Comparison of ENCODE assay signal across 8 cellular contexts in the genomic region with DNA sequence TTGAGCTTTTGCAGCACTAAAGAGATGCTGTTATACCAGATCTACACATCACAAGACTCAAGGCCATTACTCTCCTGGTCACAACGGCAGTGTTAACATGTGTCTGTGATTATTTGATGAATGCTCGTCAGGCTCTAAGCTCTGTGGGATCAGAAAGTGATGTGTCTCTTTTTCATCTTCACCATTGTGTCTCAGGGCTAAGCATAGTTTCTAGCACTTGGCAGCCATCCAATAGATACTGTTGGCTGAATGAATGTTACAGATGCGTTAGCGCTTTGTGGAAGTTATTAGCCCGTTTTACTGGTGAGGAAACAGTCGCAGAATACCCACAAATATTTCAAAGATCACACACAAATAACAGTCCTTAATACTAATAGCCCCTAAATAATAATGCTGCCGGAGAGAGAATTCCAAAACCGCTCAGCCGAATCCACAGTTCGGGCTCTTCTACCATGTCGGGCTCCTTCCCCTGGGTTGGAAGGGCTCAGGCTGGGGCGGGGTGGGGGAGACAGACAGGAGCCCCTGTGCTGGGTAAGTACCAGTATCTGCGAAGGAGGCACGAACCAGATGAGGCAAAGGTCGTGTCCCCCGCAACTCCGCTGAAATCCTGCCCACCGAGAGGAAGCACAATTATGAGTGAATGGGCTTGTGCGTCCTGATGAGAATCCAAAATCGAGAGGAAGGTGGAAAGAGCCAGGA. TPM values are rescaled to one million over a fixed set of nuclear protein-coding genes. Genes with fewer than 3 reads are reported as not detected.
A peak's percentile ranks its signal among the peaks of the same experiment; 100 is the strongest.
DNase-seq lines count a peak whose midpoint lies in the region; ATAC-seq and TF ChIP-seq lines count a peak whose summit lies in the region.

No MANE protein-coding gene starts in this region.

- H3K27ac ChIP-seq in iPS-18a (ENCODE audit: low read length) = no peak overlapping the region
- H3K27ac ChIP-seq in testis = no peak overlapping the region

- peak overlapping the region; percentile 83 for H3K4me3 Mint-ChIP-seq in activated CD4-positive, alpha-beta T cell treated with anti-CD3 and anti-CD28 coated beads, Interleukin-2, amount 10 ng/mL, durations not matched to agents 24 days and 14 days
- peak overlapping the region; percentile 80 for H3K4me3 Mint-ChIP-seq in activated CD8-positive, alpha-beta T cell treated with anti-CD3 and anti-CD28 coated beads, Interleukin-2, amount 10 ng/mL, durations not matched to agents 7 days and 5 days

- no peaks in the 10 kb centered on the region for H3K4me1 ChIP-seq in iPS-18a (ENCODE audit: control insufficient read depth, low read depth, low read length)
- peaks cover 8% of the 10 kb centered on the region for H3K4me1 ChIP-seq in testis

- H3K27ac Mint-ChIP-seq in activated CD4-positive, alpha-beta T cell treated with anti-CD3 and anti-CD28 coated beads, Interleukin-2, amount 10 ng/mL, durations not matched to agents 24 days and 14 days = no peak overlapping the region
- H3K27ac Mint-ChIP-seq in activated CD8-positive, alpha-beta T cell treated with anti-CD3 and anti-CD28 coated beads, Interleukin-2, amount 10 ng/mL, durations not matched to agents 7 days and 5 days = no peak overlapping the region

- DNase-seq in activated CD4-positive, alpha-beta T cell treated with anti-CD3 and anti-CD28 coated beads, Interleukin-2, amount 10 ng/mL, durations not matched to agents 24 days and 14 days = no peak
- no peak for DNase-seq in activated CD4-positive, alpha-beta T cell treated with anti-CD3 and anti-CD28 coated beads for 4 hours
- no peak for DNase-seq in activated CD8-positive, alpha-beta T cell treated with anti-CD3 and anti-CD28 coated beads, Interleukin-2, amount 10 ng/mL, durations not matched to agents 7 days and 5 days
- no peak for DNase-seq in testis
- DNase-seq in hippocampal formation (lab: John Stamatoyannopoulos, UW) = no peak

- H3K9me3 Mint-ChIP-seq in activated CD4-positive, alpha-beta T cell treated with anti-CD3 and anti-CD28 coated beads, Interleukin-2, amount 10 ng/mL, durations not matched to agents 24 days and 14 days = no peaks in the 10 kb centered on the region
- no peaks in the 10 kb centered on the region for H3K9me3 Mint-ChIP-seq in activated CD8-positive, alpha-beta T cell treated with anti-CD3 and anti-CD28 coated beads, Interleukin-2, amount 10 ng/mL, durations not matched to agents 7 days and 5 days (ENCODE audit: insufficient read depth)

- intact Hi-C loops in activated CD4-positive, alpha-beta T cell treated with anti-CD3 and anti-CD28 coated beads, Interleukin-2, amount 10 ng/mL, durations not matched to agents 24 days and 14 days (cut with micrococcal nuclease) = no loop called here
- intact Hi-C loops in testis (cut with DNase I; ENCODE audit: low total_unique reads) = no loop called here

- H3K36me3 ChIP-seq in iPS-18a (ENCODE audit: control insufficient read depth, low read depth, low read length) = no peaks in the 10 kb centered on the region
- H3K36me3 ChIP-seq in testis (ENCODE audit: low read depth, missing control alignments) = no peaks in the 10 kb centered on the region

- H3K9ac ChIP-seq in iPS-18a (ENCODE audit: low read length) = no peak overlapping the region

- H3K27me3 Mint-ChIP-seq in activated CD4-positive, alpha-beta T cell treated with anti-CD3 and anti-CD28 coated beads, Interleukin-2, amount 10 ng/mL, durations not matched to agents 24 days and 14 days = peaks cover 75% of the 10 kb centered on the region
- H3K27me3 Mint-ChIP-seq in activated CD8-positive, alpha-beta T cell treated with anti-CD3 and anti-CD28 coated beads, Interleukin-2, amount 10 ng/mL, durations not matched to agents 7 days and 5 days (ENCODE audit: low read depth) = peaks cover 71% of the 10 kb centered on the region

- TF ChIP-seq POLR2A in testis (IDR thresholded peaks at IDR 0.05) = no peak

- peaks cover 11% of the 10 kb centered on the region for H3K4me1 Mint-ChIP-seq in activated CD4-positive, alpha-beta T cell treated with anti-CD3 and anti-CD28 coated beads, Interleukin-2, amount 10 ng/mL, durations not matched to agents 24 days and 14 days
- peaks cover 21% of the 10 kb centered on the region for H3K4me1 Mint-ChIP-seq in activated CD8-positive, alpha-beta T cell treated with anti-CD3 and anti-CD28 coated beads, Interleukin-2, amount 10 ng/mL, durations not matched to agents 7 days and 5 days (ENCODE audit: low read depth)

- ATAC-seq in activated CD8-positive, alpha-beta T cell treated with anti-CD3 and anti-CD28 coated beads, Interleukin-2, amount 10 ng/mL, durations not matched to agents 7 days and 5 days = no peak
- no peak for ATAC-seq in HG02610 (IDR thresholded peaks at IDR 0.05; ENCODE audit: unreplicated experiment)
- ATAC-seq in HG03354 (IDR thresholded peaks at IDR 0.05; ENCODE audit: poor library complexity, severe bottlenecking, unreplicated experiment) = no peak

- H3K9me3 ChIP-seq in iPS-18a (ENCODE audit: control insufficient read depth, low read depth, low read length) = no peaks in the 10 kb centered on the region
- H3K9me3 ChIP-seq in testis = no peaks in the 10 kb centered on the region

- no peak for TF ChIP-seq CTCF in testis (IDR thresholded peaks at IDR 0.05)

- CTCF ChIA-PET in activated CD8-positive, alpha-beta T cell treated with anti-CD3 and anti-CD28 coated beads, Interleukin-2, amount 10 ng/mL, durations not matched to agents 7 days and 5 days (lab: Charles Lee) = interaction anchor here (2.2 kb wide), 1 partner anchor 190 kb away, joined by 5 read pairs; no protein-coding TSS in a partner anchor

- POLR2A ChIA-PET in activated CD8-positive, alpha-beta T cell treated with anti-CD3 and anti-CD28 coated beads, Interleukin-2, amount 10 ng/mL, durations not matched to agents 7 days and 5 days (lab: Charles Lee) = no interaction called here

- H3K4me3 ChIP-seq in iPS-18a (ENCODE audit: low read length) (peak overlapping the region; percentile 82), testis (peak overlapping the region; percentile 37 to 38)

- H3K36me3 Mint-ChIP-seq in activated CD4-positive, alpha-beta T cell treated with anti-CD3 and anti-CD28 coated beads, Interleukin-2, amount 10 ng/mL, durations not matched to agents 24 days and 14 days (ENCODE audit: low read depth) = no peaks in the 10 kb centered on the region
- H3K36me3 Mint-ChIP-seq in activated CD8-positive, alpha-beta T cell treated with anti-CD3 and anti-CD28 coated beads, Interleukin-2, amount 10 ng/mL, durations not matched to agents 7 days and 5 days (ENCODE audit: low read depth) = peaks cover 3% of the 10 kb centered on the region

- H3K27me3 ChIP-seq in iPS-18a (ENCODE audit: control insufficient read depth, insufficient read depth, low read length) = peaks cover 72% of the 10 kb centered on the region
- no peaks in the 10 kb centered on the region for H3K27me3 ChIP-seq in testis

- 7% methylated on average over 20 of the region's 20 CpGs for WGBS in testis, 2 donors

RNA-seq across cellular contexts. Expression of a gene that starts 1.1 kb away (rescaled TPM):
- 0.47 and 1.9 TPM in 2 replicates for total RNA-seq in activated CD4-positive, alpha-beta T cell treated with anti-CD3 and anti-CD28 coated beads, Interleukin-2, amount 10 ng/mL, durations not matched to agents 24 days and 14 days
- 1 to 10 TPM; 4.6 to 4.7 TPM for total RNA-seq in activated CD8-positive, alpha-beta T cell treated with anti-CD3 and anti-CD28 coated beads, Interleukin-2, amount 10 ng/mL, durations not matched to agents 7 days and 5 days
- 1 to 10 TPM; 5.1 to 5.6 TPM for total RNA-seq in testis
- 4.4 TPM for polyA plus RNA-seq in testis (ENCODE audit: insufficient read depth, low read depth, low replicate concordance)
